21 cellular contexts compared by ENCODE assay signal in genomic region chr14:101028971-101029667, GRCh38.
DNase-seq lines count a peak whose midpoint lies in the region; TF ChIP-seq lines count a peak whose summit lies in the region.
"Had no signal": no experiment of that assay in that cellular context is flagged by ENCODE, and none has a peak within 500 bp of the region (broad histone marks: within the 10 kb centered on the region; RNA-seq: fewer than 3 reads in every experiment).

No MANE protein-coding gene starts in this region.

- H4K20me1 ChIP-seq in MM.1S (ENCODE audit: insufficient read depth, low read length): no peaks in the 10 kb centered on the region

- peaks cover 17% of the 10 kb centered on the region for H3K27me3 ChIP-seq in MM.1S (replicated peaks; ENCODE audit: insufficient read depth, low read length)
- H3K27me3 ChIP-seq: neutrophil, testis, vagina had no signal

- TF ChIP-seq CTCF in MM.1S (IDR thresholded peaks at IDR 0.05; ENCODE audit: low read length): no peak

- no peak overlapping the region for H3K4me3 ChIP-seq in MM.1S (ENCODE audit: low read length)
- H3K4me3 ChIP-seq: GM12878, smooth muscle cell, testis, vagina had no signal

- no peak overlapping the region for H2AFZ ChIP-seq in MM.1S (ENCODE audit: low read length)

- no peaks in the 10 kb centered on the region for H3K4me1 ChIP-seq in MM.1S (ENCODE audit: low read length)
- H3K4me1 ChIP-seq: testis, vagina had no signal

- H3K9me2 ChIP-seq in MM.1S (replicated peaks; ENCODE audit: insufficient read depth, low read length): no peaks in the 10 kb centered on the region

- H3F3A ChIP-seq in MM.1S (ENCODE audit: insufficient read depth, low read length): no peaks in the 10 kb centered on the region

- no peaks in the 10 kb centered on the region for H3K9me3 ChIP-seq in MM.1S (replicated peaks; ENCODE audit: insufficient read depth, low read length)
- H3K9me3 ChIP-seq: neutrophil, testis, vagina had no signal

- no peak overlapping the region for H3K9ac ChIP-seq in MM.1S (ENCODE audit: low read length)

- H3K36me3 ChIP-seq in MM.1S (replicated peaks; ENCODE audit: insufficient read depth, low read length): no peaks in the 10 kb centered on the region
- H3K36me3 ChIP-seq: neutrophil, vagina had no signal

- no peak overlapping the region for H3K27ac ChIP-seq in MM.1S (ENCODE audit: low read length)
- H3K27ac ChIP-seq: neutrophil, testis, vagina had no signal

- H3K4me2 ChIP-seq in MM.1S (ENCODE audit: low read depth, low read length): no peak overlapping the region
- H3K4me2 ChIP-seq: smooth muscle cell had no signal

- H3K79me2 ChIP-seq in MM.1S (ENCODE audit: low read length): no peaks in the 10 kb centered on the region

- DNase-seq in DMS79 (lab: John Stamatoyannopoulos, UW): peak; percentile 82
- DNase-seq in NCI-H1105 treated with DMSO at 0.1 percent for 48 hours (lab: John Stamatoyannopoulos, UW): peak; percentile 87
- peak; percentile 74 for DNase-seq in NCI-H345 treated with DMSO at 0.1 percent for 48 hours (lab: John Stamatoyannopoulos, UW; ENCODE audit: unreplicated experiment)
- DNase-seq in islet precursor cell: peak; percentile 20
- no peak for DNase-seq in MM.1S
- DNase-seq in OCI-M2 (lab: John Stamatoyannopoulos, UW; ENCODE audit: unreplicated experiment): no peak
- no peak for DNase-seq in NCI-H526 treated with DMSO at 0.1 percent for 48 hours (lab: John Stamatoyannopoulos, UW)
- DNase-seq: activated CD4-positive, CD25-positive, alpha-beta regulatory T cell treated with anti-CD3 and anti-CD28 coated beads, Interleukin-2, amount 50 U/mL, for 72 hours; activated T-cell treated with anti-CD3 and anti-CD28 coated beads, Interleukin-2, amount 50 U/mL, for 1 hour; CD4-positive, alpha-beta T cell; DMS53; KG1; NCI-H526; SIG-M5; stimulated activated CD4-positive, alpha-beta T cell treated with anti-CD3 and anti-CD28 coated beads, Interleukin-4, amount 100 ng/mL, for 1 hour; stimulated activated naive CD4-positive, alpha-beta T cell; testis had no signal

Comparison
In these comparisons a context has a peak if more than half of its experiments do, and no peak if none do; other contexts are left out.
1. DNase-seq: peak in DMS79 (single experiment), NCI-H1105 treated with DMSO at 0.1 percent for 48 hours (single experiment), NCI-H345 treated with DMSO at 0.1 percent for 48 hours (single experiment) and islet precursor cell (single experiment); none in MM.1S (single experiment), OCI-M2 (single experiment) and NCI-H526 treated with DMSO at 0.1 percent for 48 hours (single experiment).